Comparison of ENCODE assay signal across 8 cellular contexts in the genomic region with DNA sequence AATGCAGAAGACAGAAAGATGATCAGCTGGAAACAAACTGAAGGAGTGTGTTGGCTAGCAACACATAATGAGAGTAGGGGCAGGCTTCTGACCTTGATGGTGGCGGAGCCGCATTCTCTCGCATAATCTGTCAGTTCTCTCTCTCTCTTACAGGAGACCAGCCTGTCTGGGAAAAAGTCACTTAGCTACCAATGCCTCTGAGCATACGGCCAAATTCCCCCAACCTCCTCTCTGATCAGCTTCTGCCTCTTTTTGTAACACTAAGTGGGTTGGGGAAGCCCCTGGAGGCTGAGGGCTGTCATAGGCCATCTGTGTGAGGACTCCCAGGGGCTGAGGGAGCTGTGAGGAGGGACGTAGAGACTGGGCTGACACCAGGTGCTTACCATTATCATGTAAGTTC.
DNase-seq lines count a peak whose midpoint lies in the region; ATAC-seq and TF ChIP-seq lines count a peak whose summit lies in the region.

No MANE protein-coding gene starts in this region.

- ATAC-seq in HG02763 (IDR thresholded peaks at IDR 0.05; ENCODE audit: unreplicated experiment) = peak; percentile 86
- ATAC-seq in T-helper 17 cell = peak; percentile 90
- ATAC-seq in memory B cell (ENCODE audit: low read depth) = peak; percentile 93
- ATAC-seq in sciatic nerve = no peak

- H3K36me3 ChIP-seq in spleen = peaks cover 0 to 20% (median 3%) of the 10 kb centered on the region in 6 donors

- H3K4me1 Mint-ChIP-seq in T-helper 17 cell (peaks cover 28% of the 10 kb centered on the region), memory B cell (peaks cover 34% of the 10 kb centered on the region)

- TF ChIP-seq CTCF in spleen (IDR thresholded peaks at IDR 0.05 in 8 of 11, conservative IDR thresholded peaks at IDR 0.05 in 3 of 11) = no peak

- no peaks in the 10 kb centered on the region for H3K27me3 ChIP-seq in spleen (replicated peaks in 1 of 7)

- 64 to 83% (median 69%) methylated on average over 4 to 5 of the region's 5 CpGs for WGBS in spleen, 5 donors

- intact Hi-C loops in sciatic nerve (cut with DNase I) (no loop called here), spleen (cut with DNase I; ENCODE audit: low total_unique reads) (no loop called here)

- peak; percentile 55 for DNase-seq in activated CD4-positive, alpha-beta T cell treated with anti-CD3 and anti-CD28 coated beads for 48 hours
- DNase-seq in activated CD4-positive, alpha-beta T cell treated with anti-CD3 and anti-CD28 coated beads for 4 hours = no peak
- DNase-seq in T-helper 17 cell = no peak
- DNase-seq in memory B cell (ENCODE audit: low spot score in 2 of 2) = peak in 1 of 2 donors; percentile 62
- no peak for DNase-seq in GOT3 (lab: John Stamatoyannopoulos, UW)
- DNase-seq in sciatic nerve (ENCODE audit: low spot score) = no peak
- DNase-seq in spleen = no peak

- H3K36me3 Mint-ChIP-seq in T-helper 17 cell (ENCODE audit: low read depth) (peaks cover 4% of the 10 kb centered on the region), memory B cell (peaks cover 6% of the 10 kb centered on the region)

- no peaks in the 10 kb centered on the region for H3K27me3 Mint-ChIP-seq in T-helper 17 cell
- H3K27me3 Mint-ChIP-seq in memory B cell = no peaks in the 10 kb centered on the region

- no peak for TF ChIP-seq POLR2A in spleen (IDR thresholded peaks at IDR 0.05)

- H3K9me3 Mint-ChIP-seq in memory B cell = no peaks in the 10 kb centered on the region

- no peaks in the 10 kb centered on the region for H3K9me3 ChIP-seq in T-helper 17 cell (ENCODE audit: control insufficient read depth, low read length, poor library complexity, severe bottlenecking)
- H3K9me3 ChIP-seq in spleen = no peaks in the 10 kb centered on the region

- H3K4me3 Mint-ChIP-seq in T-helper 17 cell (no peak overlapping the region), memory B cell (peak overlapping the region; percentile 27)

- H3K4me3 ChIP-seq in spleen = no peak overlapping the region

- H3K4me1 ChIP-seq in spleen = peaks cover 0 to 27% (median 2%) of the 10 kb centered on the region in 6 donors

- H3K27ac ChIP-seq in spleen = peak overlapping the region in 1 of 8 donors; percentile 25

- H3K27ac Mint-ChIP-seq in T-helper 17 cell (peak overlapping the region; percentile 75), memory B cell (peak overlapping the region; percentile 92)
